23 cellular contexts compared by ENCODE assay signal in genomic region chr10:84258034-84258695, GRCh38. TPM values are rescaled to one million over a fixed set of nuclear protein-coding genes. Genes with fewer than 3 reads are reported as not detected.
"Had no signal": no experiment of that assay in that cellular context is flagged by ENCODE, and none has a peak within 500 bp of the region (broad histone marks: within the 10 kb centered on the region; RNA-seq: fewer than 3 reads in every experiment).

No MANE protein-coding gene starts in this region.

- H3K4me3 ChIP-seq: esophagus squamous epithelium, hepatocyte, ovary had no signal

- H3K9me3 ChIP-seq: esophagus squamous epithelium, neutrophil, ovary had no signal

- DNase-seq: effector memory CD8-positive, alpha-beta T cell; esophagus squamous epithelium; foreskin fibroblast; left colon; naive thymus-derived CD4-positive, alpha-beta T cell; nephron progenitor cell; ovary; right cardiac atrium; small intestine; stimulated activated CD4-positive, alpha-beta T cell treated with anti-CD3 and anti-CD28 coated beads, Interleukin-12 subunit alpha, Interleukin-12 subunit beta, amount 100 ng/mL, for 4 hours; stimulated activated naive CD4-positive, alpha-beta T cell treated with Interleukin-2 at 50 U/mL for 16 hours; trophoblast cell had no signal

- H3K27ac ChIP-seq: epithelial cell of prostate, esophagus squamous epithelium, hepatocyte, neutrophil, ovary had no signal

- FAIRE-seq: small intestine, urothelium cell line had no signal

- H3K27me3 ChIP-seq: ovary had no signal

- H2AFZ ChIP-seq: hepatocyte had no signal

- ATAC-seq: effector memory CD8-positive, alpha-beta T cell; left colon; naive thymus-derived CD4-positive, alpha-beta T cell; right cardiac atrium had no signal

- H3K4me2 ChIP-seq: hepatocyte had no signal

- H3K36me3 ChIP-seq: esophagus squamous epithelium, neutrophil, ovary had no signal

- H3K79me2 ChIP-seq: hepatocyte had no signal

RNA-seq across cellular contexts. Expression of gene RGR, which starts 13.3 kb away (rescaled TPM):
- total RNA-seq: hepatocyte; kidney epithelial cell; liver; lung microvascular endothelial cell; mesenteric fat pad; mononuclear cell; naive thymus-derived CD4-positive, alpha-beta T cell; ovary had no signal
- polyA plus RNA-seq: hepatocyte; liver; naive thymus-derived CD4-positive, alpha-beta T cell; ovary had no signal

RNA-seq across cellular contexts. Expression of gene LRIT1, which starts 16.8 kb away (rescaled TPM):
- total RNA-seq: hepatocyte; kidney epithelial cell; left colon; liver; lung microvascular endothelial cell; mesenteric fat pad; mononuclear cell; naive thymus-derived CD4-positive, alpha-beta T cell; ovary; posterior vena cava had no signal
- polyA plus RNA-seq: hepatocyte; liver; naive thymus-derived CD4-positive, alpha-beta T cell; ovary; right cardiac atrium; small intestine; thymus had no signal

RNA-seq across cellular contexts. Expression of gene LRIT2, which starts 32.8 kb away (rescaled TPM):
- total RNA-seq: esophagus squamous epithelium; hepatocyte; kidney epithelial cell; left colon; liver; lung microvascular endothelial cell; mesenteric fat pad; mononuclear cell; naive thymus-derived CD4-positive, alpha-beta T cell; ovary; posterior vena cava; right cardiac atrium had no signal
- polyA plus RNA-seq: hepatocyte; liver; naive thymus-derived CD4-positive, alpha-beta T cell; ovary; right cardiac atrium; small intestine; thymus had no signal
